ENCODE assay signal across 8 cellular contexts in genomic region chr18:54119524-54120019, GRCh38.
A peak's percentile ranks its signal among the peaks of the same experiment; 100 is the strongest.
DNase-seq lines count a peak whose midpoint lies in the region; ATAC-seq and TF ChIP-seq lines count a peak whose summit lies in the region.

No MANE protein-coding gene starts in this region.

- no peaks in the 10 kb centered on the region for H3K36me3 Mint-ChIP-seq in activated CD8-positive, alpha-beta memory T cell treated with anti-CD3 and anti-CD28 coated beads, Interleukin-2, amount 10 ng/mL, durations not matched to agents 7 days and 5 days

- H3K27me3 Mint-ChIP-seq in activated CD8-positive, alpha-beta memory T cell treated with anti-CD3 and anti-CD28 coated beads, Interleukin-2, amount 10 ng/mL, durations not matched to agents 7 days and 5 days, result no peaks in the 10 kb centered on the region

- CTCF ChIA-PET in activated CD8-positive, alpha-beta memory T cell treated with anti-CD3 and anti-CD28 coated beads, Interleukin-2, amount 10 ng/mL, durations not matched to agents 7 days and 5 days (lab: Charles Lee), result interaction anchor here (0.8 to 4.0 kb wide), 12 partner anchors 8 to 552 kb away, joined by 3 to 20 read pairs (median 4); partner anchors contain the start of genes C18orf54 and STARD6

- peaks cover 9% of the 10 kb centered on the region for H3K4me1 Mint-ChIP-seq in activated CD8-positive, alpha-beta memory T cell treated with anti-CD3 and anti-CD28 coated beads, Interleukin-2, amount 10 ng/mL, durations not matched to agents 7 days and 5 days

- no peaks in the 10 kb centered on the region for H3K9me3 Mint-ChIP-seq in activated CD8-positive, alpha-beta memory T cell treated with anti-CD3 and anti-CD28 coated beads, Interleukin-2, amount 10 ng/mL, durations not matched to agents 7 days and 5 days (ENCODE audit: low read depth)

- in situ Hi-C loops in astrocyte of the spinal cord (cut with HindIII; ENCODE audit: low sequenced_read_pairs), result no loop called here

- H3K4me3 Mint-ChIP-seq in activated CD8-positive, alpha-beta memory T cell treated with anti-CD3 and anti-CD28 coated beads, Interleukin-2, amount 10 ng/mL, durations not matched to agents 7 days and 5 days, result no peak overlapping the region

- peak; percentile 75 for ATAC-seq in activated CD8-positive, alpha-beta memory T cell treated with anti-CD3 and anti-CD28 coated beads, Interleukin-2, amount 10 ng/mL, durations not matched to agents 7 days and 5 days
- ATAC-seq in GM21528 (IDR thresholded peaks at IDR 0.05; ENCODE audit: low FRiP score, unreplicated experiment), result peak; percentile 93

- no peak overlapping the region for H3K4me3 ChIP-seq in astrocyte of the spinal cord (ENCODE audit: low read depth, low read length)

- TF ChIP-seq CTCF in astrocyte of the spinal cord (IDR thresholded peaks at IDR 0.05; ENCODE audit: low read depth, low read length), result peak; percentile 80

- no peak overlapping the region for H3K27ac Mint-ChIP-seq in activated CD8-positive, alpha-beta memory T cell treated with anti-CD3 and anti-CD28 coated beads, Interleukin-2, amount 10 ng/mL, durations not matched to agents 7 days and 5 days

- no peak for DNase-seq in activated CD8-positive, alpha-beta memory T cell treated with anti-CD3 and anti-CD28 coated beads, Interleukin-2, amount 10 ng/mL, durations not matched to agents 7 days and 5 days
- no peak for DNase-seq in activated CD8-positive, alpha-beta memory T cell treated with anti-CD3 and anti-CD28 coated beads, Interleukin-2, amount 50 U/mL, for 4 hours
- DNase-seq in HS-27A (ENCODE audit: low read depth) (peak; percentile 31), NOMO-1 (lab: John Stamatoyannopoulos, UW; ENCODE audit: unreplicated experiment in 2 of 2) (peak; percentile 48 to 79), astrocyte of the spinal cord (ENCODE audit: low read depth, low spot score) (peak; percentile 72), iPS DF 4.7 (ENCODE audit: extremely low read depth, low spot score) (peak; percentile 71)
- peak; percentile 26 for DNase-seq in stimulated activated CD8-positive, alpha-beta memory T cell treated with anti-CD3 and anti-CD28 coated beads, Interleukin-4, amount 100 ng/mL, for 48 hours

Comparison
In these comparisons a context has a peak if more than half of its experiments do, and no peak if none do; other contexts are left out.
1. DNase-seq: peak in HS-27A (single experiment), NOMO-1 (2 of 2), astrocyte of the spinal cord (single experiment), iPS DF 4.7 (single experiment) and stimulated activated CD8-positive, alpha-beta memory T cell treated with anti-CD3 and anti-CD28 coated beads, Interleukin-4, amount 100 ng/mL, for 48 hours (single experiment); none in activated CD8-positive, alpha-beta memory T cell treated with anti-CD3 and anti-CD28 coated beads, Interleukin-2, amount 10 ng/mL, durations not matched to agents 7 days and 5 days (single experiment) and activated CD8-positive, alpha-beta memory T cell treated with anti-CD3 and anti-CD28 coated beads, Interleukin-2, amount 50 U/mL, for 4 hours (single experiment).